Comparison of ENCODE assay signal across 11 cellular contexts in genomic region chr10:121527690-121528089, GRCh38.
DNase-seq lines count a peak whose midpoint lies in the region; ATAC-seq and TF ChIP-seq lines count a peak whose summit lies in the region.
"Had no signal": no experiment of that assay in that cellular context is flagged by ENCODE, and none has a peak within 500 bp of the region (broad histone marks: within the 10 kb centered on the region; RNA-seq: fewer than 3 reads in every experiment).

No MANE protein-coding gene starts in this region.

- H3K27me3 Mint-ChIP-seq in HFFc6 (ENCODE audit: insufficient read depth): peaks cover 2% of the 10 kb centered on the region; the same call in 1 of the 2 replicates
- H3K27me3 Mint-ChIP-seq: T-cell had no signal

- H3K36me3 ChIP-seq in gastroesophageal sphincter: no peaks in the 10 kb centered on the region
- peaks cover 3 to 6% of the 10 kb centered on the region in 2 experiments for H3K36me3 ChIP-seq in trophoblast cell (ENCODE audit: control insufficient read depth in 1 of 2, insufficient read depth in 2 of 2, low read length in 2 of 2)
- no peaks in the 10 kb centered on the region for H3K36me3 ChIP-seq in GM23248 (ENCODE audit: low read depth)
- H3K36me3 ChIP-seq: left ventricle myocardium inferior had no signal

- peaks cover 4 to 51% (median 11%) of the 10 kb centered on the region in 3 donors for H3K4me1 ChIP-seq in gastroesophageal sphincter
- peaks cover 0 to 3% of the 10 kb centered on the region in 2 experiments for H3K4me1 ChIP-seq in trophoblast cell (ENCODE audit: control insufficient read depth in 1 of 2, insufficient read depth in 2 of 2, low read length in 2 of 2)
- no peaks in the 10 kb centered on the region for H3K4me1 ChIP-seq in GM23248 (ENCODE audit: insufficient read depth)
- H3K4me1 ChIP-seq: left ventricle myocardium inferior had no signal

- no peak overlapping the region for H3K4me2 ChIP-seq in trophoblast cell (ENCODE audit: low read length)
- H3K4me2 ChIP-seq in GM23248 (ENCODE audit: unreplicated experiment): no peak overlapping the region

- peaks cover 27% of the 10 kb centered on the region for H3K9me3 Mint-ChIP-seq in HFFc6
- H3K9me3 Mint-ChIP-seq: T-cell had no signal

- no peak overlapping the region for H3K27ac Mint-ChIP-seq in HFFc6
- H3K27ac Mint-ChIP-seq: T-cell had no signal

- in situ Hi-C loops in GM23248 (cut with MboI): no loop called here

- no peak overlapping the region for H4K8ac ChIP-seq in trophoblast cell (ENCODE audit: low read depth, low read length)

- no peak overlapping the region for H3K4me3 Mint-ChIP-seq in HFFc6
- H3K4me3 Mint-ChIP-seq: T-cell had no signal

- H3K23ac ChIP-seq in trophoblast cell (ENCODE audit: low read length): no peak overlapping the region

- H3K18ac ChIP-seq in trophoblast cell (ENCODE audit: low read length): no peak overlapping the region

- H3K9me3 ChIP-seq in gastroesophageal sphincter (no peaks in the 10 kb centered on the region), trophoblast cell (ENCODE audit: insufficient read depth, low read depth, low read length) (no peaks in the 10 kb centered on the region), GM23248 (ENCODE audit: low read depth) (no peaks in the 10 kb centered on the region)
- H3K9me3 ChIP-seq: left ventricle myocardium inferior had no signal

- no peak overlapping the region for H2BK5ac ChIP-seq in trophoblast cell (ENCODE audit: low read depth, low read length, poor library complexity)

- peaks cover 2% of the 10 kb centered on the region for H3K79me2 ChIP-seq in trophoblast cell (ENCODE audit: control insufficient read depth, insufficient read depth, low read length, poor library complexity)
- no peaks in the 10 kb centered on the region for H3K79me2 ChIP-seq in GM23248 (ENCODE audit: insufficient read depth)

- H3K9ac ChIP-seq in trophoblast cell (ENCODE audit: low read length): no peak overlapping the region
- no peak overlapping the region for H3K9ac ChIP-seq in GM23248

- no peak overlapping the region for H2AK5ac ChIP-seq in trophoblast cell (ENCODE audit: low read length)

- H3K4me1 Mint-ChIP-seq in HFFc6 (ENCODE audit: low read depth): no peaks in the 10 kb centered on the region

- TF ChIP-seq EP300 in gastroesophageal sphincter (IDR thresholded peaks at IDR 0.05): no peak

- H3K27ac ChIP-seq in gastroesophageal sphincter: peak overlapping the region in 3 of 4 donors; percentile 26 to 82 (median 74)
- H3K27ac ChIP-seq in trophoblast cell (ENCODE audit: low read depth, low read length): peak overlapping the region; percentile 18
- H3K27ac ChIP-seq in GM23248: no peak overlapping the region
- H3K27ac ChIP-seq: left ventricle myocardium inferior had no signal

- H3K4me3 ChIP-seq in gastroesophageal sphincter (no peak overlapping the region), trophoblast cell (ENCODE audit: low read depth, low read length) (no peak overlapping the region), GM23248 (no peak overlapping the region)
- H3K4me3 ChIP-seq: left ventricle myocardium inferior had no signal

- H2AFZ ChIP-seq in trophoblast cell (ENCODE audit: insufficient read depth, low read length, poor library complexity) (no peak overlapping the region), GM23248 (no peak overlapping the region)

- no peak overlapping the region for H4K12ac ChIP-seq in trophoblast cell (ENCODE audit: low read depth, low read length)

- no peaks in the 10 kb centered on the region for H4K20me1 ChIP-seq in GM23248 (ENCODE audit: insufficient read depth)

- H3K36me3 Mint-ChIP-seq in HFFc6 (ENCODE audit: low read depth): no peaks in the 10 kb centered on the region
- H3K36me3 Mint-ChIP-seq: T-cell had no signal

- H3K4ac ChIP-seq in trophoblast cell (ENCODE audit: low read depth, low read length): no peak overlapping the region

- DNase-seq in DMS79 treated with DMSO at 0.1 percent for 48 hours (lab: John Stamatoyannopoulos, UW) (peak; percentile 19), NCI-H460 (ENCODE audit: extremely low read depth, low read depth) (peak; percentile 6), trophoblast cell (peak; percentile 89 to 90), GM23248 (no peak), HFFc6 (no peak)
- DNase-seq: Calu3, left ventricle myocardium inferior, T-cell had no signal

- no peaks in the 10 kb centered on the region for H3K9me2 ChIP-seq in GM23248 (ENCODE audit: insufficient read depth)

- H3K27me3 ChIP-seq in gastroesophageal sphincter (no peaks in the 10 kb centered on the region), trophoblast cell (ENCODE audit: insufficient read depth, low read length) (no peaks in the 10 kb centered on the region), GM23248 (replicated peaks; ENCODE audit: insufficient read depth) (no peaks in the 10 kb centered on the region)

- H3K79me1 ChIP-seq in trophoblast cell (ENCODE audit: low read length): peaks cover 2% of the 10 kb centered on the region

- TF ChIP-seq POLR2A in gastroesophageal sphincter (IDR thresholded peaks at IDR 0.05): no peak

- H3F3A ChIP-seq in GM23248 (ENCODE audit: insufficient read depth): no peaks in the 10 kb centered on the region

- ATAC-seq in gastroesophageal sphincter: peak; percentile 66
- ATAC-seq in GM18519 (IDR thresholded peaks at IDR 0.05; ENCODE audit: low FRiP score, unreplicated experiment): no peak
- no peak for ATAC-seq in HG03460 (IDR thresholded peaks at IDR 0.05; ENCODE audit: unreplicated experiment)
- ATAC-seq: T-cell had no signal

- no peak for TF ChIP-seq CTCF in gastroesophageal sphincter (IDR thresholded peaks at IDR 0.05)
- no peak for TF ChIP-seq CTCF in HFFc6 (IDR thresholded peaks at IDR 0.05)

- 14 to 16% methylated on average over 1 to 4 of the region's 6 CpGs for WGBS in gastroesophageal sphincter (ENCODE audit: low coverage in 1 of 2), 2 donors
- WGBS in trophoblast cell (ENCODE audit: extremely low coverage, insufficient coverage, insufficient read length): no CpG with 5 or more reads among the region's 6 CpGs
- 51 to 66% methylated on average over 6 of the region's 6 CpGs for WGBS in GM23248 (ENCODE audit: low coverage in 1 of 2, low lambda C conversion rate in 2 of 2, missing lambda C conversion rate in 2 of 2), 2 experiments

- no peak overlapping the region for H2BK12ac ChIP-seq in trophoblast cell (ENCODE audit: low read length)

- no peak overlapping the region for H3K14ac ChIP-seq in trophoblast cell (ENCODE audit: low read length)

- H2BK120ac ChIP-seq in trophoblast cell (ENCODE audit: insufficient read depth, low read length, poor library complexity): no peak overlapping the region

- no peak overlapping the region for H4K91ac ChIP-seq in trophoblast cell (ENCODE audit: low read depth, low read length)

Comparison
In these comparisons a context has a peak if more than half of its experiments do, and no peak if none do; other contexts are left out.
1. DNase-seq: peak in DMS79 treated with DMSO at 0.1 percent for 48 hours (single experiment), NCI-H460 (single experiment) and trophoblast cell (2 of 2); none in GM23248 (single experiment) and HFFc6 (single experiment).